In genomic region chr17:50471009-50471905, GRCh38 we compare ENCODE assay signal across 19 cellular contexts. TPM values are rescaled to one million over a fixed set of nuclear protein-coding genes. Genes with fewer than 3 reads are reported as not detected.
A peak's percentile ranks its signal among the peaks of the same experiment; 100 is the strongest.
DNase-seq lines count a peak whose midpoint lies in the region; ATAC-seq and TF ChIP-seq lines count a peak whose summit lies in the region.
"Had no signal": no experiment of that assay in that cellular context is flagged by ENCODE, and none has a peak within 500 bp of the region (broad histone marks: within the 10 kb centered on the region; RNA-seq: fewer than 3 reads in every experiment).

No MANE protein-coding gene starts in this region.

- no peak for DNase-seq in activated naive CD8-positive, alpha-beta T cell treated with anti-CD3 and anti-CD28 coated beads, Interleukin-2, amount 10 ng/mL, durations not matched to agents 7 days and 5 days
- DNase-seq in activated naive CD8-positive, alpha-beta T cell treated with anti-CD3 and anti-CD28 coated beads for 36 hours = no peak
- DNase-seq in T-helper 17 cell (no peak), mucosa of descending colon (peak; percentile 15 to 49 (median 37)), thyroid gland (peak; percentile 66 to 87), left ventricle myocardium superior (no peak), NCI-H1417 treated with DMSO at 0.1 percent for 48 hours (lab: John Stamatoyannopoulos, UW) (no peak), hypothalamus (lab: John Stamatoyannopoulos, UW) (no peak)
- DNase-seq: activated CD4-positive, CD25-positive, alpha-beta regulatory T cell treated with anti-CD3 and anti-CD28 coated beads, Interleukin-2, amount 50 U/mL, for 72 hours; amygdala; effector memory CD4-positive, alpha-beta T cell; esophagus squamous epithelium; GM23248; IMR-90; NCI-H1048; NCI-H774; PC-9 had no signal

- peak; percentile 40 for ATAC-seq in activated naive CD8-positive, alpha-beta T cell treated with anti-CD3 and anti-CD28 coated beads, Interleukin-2, amount 10 ng/mL, durations not matched to agents 7 days and 5 days (ENCODE audit: low read depth)
- ATAC-seq in T-helper 17 cell = no peak
- ATAC-seq in mucosa of descending colon = no peak
- no peak for ATAC-seq in left ventricle myocardium superior

- H3K27me3 Mint-ChIP-seq in activated naive CD8-positive, alpha-beta T cell treated with anti-CD3 and anti-CD28 coated beads, Interleukin-2, amount 10 ng/mL, durations not matched to agents 7 days and 5 days = peaks cover 12% of the 10 kb centered on the region
- H3K27me3 Mint-ChIP-seq in activated naive CD8-positive, alpha-beta T cell treated with anti-CD3 and anti-CD28 coated beads for 36 hours = peaks cover 34% of the 10 kb centered on the region
- H3K27me3 Mint-ChIP-seq in T-helper 17 cell = peaks cover 14% of the 10 kb centered on the region

- H3K4me3 Mint-ChIP-seq in activated naive CD8-positive, alpha-beta T cell treated with anti-CD3 and anti-CD28 coated beads, Interleukin-2, amount 10 ng/mL, durations not matched to agents 7 days and 5 days = no peak overlapping the region
- no peak overlapping the region for H3K4me3 Mint-ChIP-seq in activated naive CD8-positive, alpha-beta T cell treated with anti-CD3 and anti-CD28 coated beads for 36 hours
- H3K4me3 Mint-ChIP-seq in T-helper 17 cell = no peak overlapping the region

- H3K36me3 ChIP-seq in mucosa of descending colon (ENCODE audit: low read depth) (no peaks in the 10 kb centered on the region), thyroid gland (peaks cover 5 to 24% of the 10 kb centered on the region in 2 donors)

- H3K9me3 ChIP-seq in T-helper 17 cell (ENCODE audit: control insufficient read depth, low read length, poor library complexity, severe bottlenecking) (no peaks in the 10 kb centered on the region), mucosa of descending colon (no peaks in the 10 kb centered on the region), thyroid gland (no peaks in the 10 kb centered on the region)
- H3K9me3 ChIP-seq: esophagus squamous epithelium, tibial nerve had no signal

- H3K27ac Mint-ChIP-seq in activated naive CD8-positive, alpha-beta T cell treated with anti-CD3 and anti-CD28 coated beads, Interleukin-2, amount 10 ng/mL, durations not matched to agents 7 days and 5 days = no peak overlapping the region
- no peak overlapping the region for H3K27ac Mint-ChIP-seq in activated naive CD8-positive, alpha-beta T cell treated with anti-CD3 and anti-CD28 coated beads for 36 hours
- H3K27ac Mint-ChIP-seq in T-helper 17 cell = peak overlapping the region; percentile 41

- TF ChIP-seq CTCF in mucosa of descending colon (IDR thresholded peaks at IDR 0.05) = no peak
- no peak for TF ChIP-seq CTCF in thyroid gland (IDR thresholded peaks at IDR 0.05)

- peak overlapping the region in 2 of 3 donors; percentile 46 to 76 for H3K27ac ChIP-seq in thyroid gland
- H3K27ac ChIP-seq: esophagus squamous epithelium, GM23248, PC-9, tibial nerve had no signal

- H3K9me3 Mint-ChIP-seq in activated naive CD8-positive, alpha-beta T cell treated with anti-CD3 and anti-CD28 coated beads, Interleukin-2, amount 10 ng/mL, durations not matched to agents 7 days and 5 days = no peaks in the 10 kb centered on the region
- no peaks in the 10 kb centered on the region for H3K9me3 Mint-ChIP-seq in activated naive CD8-positive, alpha-beta T cell treated with anti-CD3 and anti-CD28 coated beads for 36 hours
- H3K9me3 Mint-ChIP-seq: naive thymus-derived CD8-positive, alpha-beta T cell had no signal

- H3K27me3 ChIP-seq in thyroid gland = no peaks in the 10 kb centered on the region

- H3K4me3 ChIP-seq in mucosa of descending colon = no peak overlapping the region
- no peak overlapping the region for H3K4me3 ChIP-seq in thyroid gland (replicated peaks in 1 of 3)
- H3K4me3 ChIP-seq: esophagus squamous epithelium, GM23248, PC-9, tibial nerve had no signal

- no peak for TF ChIP-seq POLR2A in thyroid gland (IDR thresholded peaks at IDR 0.05)

- H3K4me1 ChIP-seq in mucosa of descending colon (ENCODE audit: low read depth) = peaks cover 41% of the 10 kb centered on the region
- H3K4me1 ChIP-seq in thyroid gland = peaks cover 0 to 42% of the 10 kb centered on the region in 2 donors

- intact Hi-C loops in mucosa of descending colon (cut with DNase I, micrococcal nuclease) = no loop called here
- intact Hi-C loops in thyroid gland (cut with DNase I) = no loop called here
- intact Hi-C loops in left ventricle myocardium superior (cut with micrococcal nuclease) = no loop called here

- POLR2A ChIA-PET in activated naive CD8-positive, alpha-beta T cell treated with anti-CD3 and anti-CD28 coated beads, Interleukin-2, amount 10 ng/mL, durations not matched to agents 7 days and 5 days (lab: Charles Lee) = interaction anchor here (0.8 to 1.3 kb wide), 2 partner anchors 44 to 109 kb away, joined by 3 read pairs; no protein-coding TSS in a partner anchor

- peaks cover 3% of the 10 kb centered on the region for H3K36me3 Mint-ChIP-seq in activated naive CD8-positive, alpha-beta T cell treated with anti-CD3 and anti-CD28 coated beads, Interleukin-2, amount 10 ng/mL, durations not matched to agents 7 days and 5 days
- H3K36me3 Mint-ChIP-seq in activated naive CD8-positive, alpha-beta T cell treated with anti-CD3 and anti-CD28 coated beads for 36 hours = no peaks in the 10 kb centered on the region
- peaks cover 7% of the 10 kb centered on the region for H3K36me3 Mint-ChIP-seq in T-helper 17 cell (ENCODE audit: low read depth)

- H3K4me1 Mint-ChIP-seq in activated naive CD8-positive, alpha-beta T cell treated with anti-CD3 and anti-CD28 coated beads, Interleukin-2, amount 10 ng/mL, durations not matched to agents 7 days and 5 days = peaks cover 8% of the 10 kb centered on the region
- peaks cover 7% of the 10 kb centered on the region for H3K4me1 Mint-ChIP-seq in activated naive CD8-positive, alpha-beta T cell treated with anti-CD3 and anti-CD28 coated beads for 36 hours
- H3K4me1 Mint-ChIP-seq in T-helper 17 cell = peaks cover 10% of the 10 kb centered on the region

- WGBS in thyroid gland, 2 donors = 58 to 85% methylated on average over 22 of the region's 22 CpGs

RNA-seq across cellular contexts. Expression of gene CHAD, which starts 2.6 kb away (rescaled TPM):
- total RNA-seq in activated naive CD8-positive, alpha-beta T cell treated with anti-CD3 and anti-CD28 coated beads, Interleukin-2, amount 10 ng/mL, durations not matched to agents 7 days and 5 days = not detected
- not detected for total RNA-seq in activated naive CD8-positive, alpha-beta T cell treated with anti-CD3 and anti-CD28 coated beads for 36 hours
- total RNA-seq in T-helper 17 cell (not detected), mucosa of descending colon (10 to 100 TPM in 1 of 3 donors, 1 to 10 TPM in 2; 4.6 to 15.3 (median 5.8) TPM), thyroid gland (under 1 TPM in 1 of 4 donors, not detected in 3; 0.67 TPM), left ventricle myocardium superior (0.32 TPM)
- total RNA-seq: GM23248; IMR-90; naive thymus-derived CD8-positive, alpha-beta T cell; PC-9; tibial nerve had no signal

RNA-seq across cellular contexts. Expression of gene RSAD1, which starts 7.4 kb away (rescaled TPM):
- 10 to 100 TPM; 42.7 to 43.5 TPM for total RNA-seq in activated naive CD8-positive, alpha-beta T cell treated with anti-CD3 and anti-CD28 coated beads, Interleukin-2, amount 10 ng/mL, durations not matched to agents 7 days and 5 days
- total RNA-seq in activated naive CD8-positive, alpha-beta T cell treated with anti-CD3 and anti-CD28 coated beads for 36 hours = 10 to 100 TPM; 36.5 to 37.0 TPM
- total RNA-seq in T-helper 17 cell (10 to 100 TPM; 49.2 to 59.6 TPM), mucosa of descending colon (10 to 100 TPM; 35.9 to 38.2 (median 37.7) TPM), thyroid gland (10 to 100 TPM; 30.2 to 50.1 (median 34.7) TPM), left ventricle myocardium superior (55.9 TPM)

RNA-seq across cellular contexts. Expression of gene MYCBPAP, which starts 37.0 kb away (rescaled TPM):
- total RNA-seq in activated naive CD8-positive, alpha-beta T cell treated with anti-CD3 and anti-CD28 coated beads, Interleukin-2, amount 10 ng/mL, durations not matched to agents 7 days and 5 days = 1 to 10 TPM; 4.0 to 4.4 TPM
- total RNA-seq in activated naive CD8-positive, alpha-beta T cell treated with anti-CD3 and anti-CD28 coated beads for 36 hours = 1 to 10 TPM in 1 of 2 experiments, under 1 TPM in 1; 0.56 to 1.1 TPM
- total RNA-seq in T-helper 17 cell (1 to 10 TPM; 1.2 to 1.3 TPM), mucosa of descending colon (1 to 10 TPM; 1.6 to 3.4 (median 2.4) TPM), thyroid gland (1 to 10 TPM in 3 of 4 donors, under 1 TPM in 1; 0.78 to 3.2 (median 1.6) TPM), left ventricle myocardium superior (0.55 TPM)

RNA-seq across cellular contexts. Expression of gene ACSF2, which starts 45.2 kb away (rescaled TPM):
- total RNA-seq in activated naive CD8-positive, alpha-beta T cell treated with anti-CD3 and anti-CD28 coated beads, Interleukin-2, amount 10 ng/mL, durations not matched to agents 7 days and 5 days = 10 to 100 TPM; 42.1 to 45.0 TPM
- total RNA-seq in activated naive CD8-positive, alpha-beta T cell treated with anti-CD3 and anti-CD28 coated beads for 36 hours = 1 to 10 TPM; 9.2 to 9.7 TPM
- total RNA-seq in T-helper 17 cell (10 to 100 TPM; 16.4 to 21.8 TPM), mucosa of descending colon (100 to 1,000 TPM in 1 of 3 donors, 10 to 100 TPM in 2; 79.7 to 246 (median 99.4) TPM), thyroid gland (100 to 1,000 TPM in 3 of 4 donors, 10 to 100 TPM in 1; 97.3 to 193 (median 143) TPM), left ventricle myocardium superior (22.5 TPM)

Comparison
In these comparisons a context has a peak if more than half of its experiments do, and no peak if none do; other contexts are left out.
1. DNase-seq: peak in mucosa of descending colon (3 of 3) and thyroid gland (2 of 2); none in activated naive CD8-positive, alpha-beta T cell treated with anti-CD3 and anti-CD28 coated beads, Interleukin-2, amount 10 ng/mL, durations not matched to agents 7 days and 5 days (single experiment), activated naive CD8-positive, alpha-beta T cell treated with anti-CD3 and anti-CD28 coated beads for 36 hours (single experiment), T-helper 17 cell (0 of 3), left ventricle myocardium superior (single experiment), NCI-H1417 treated with DMSO at 0.1 percent for 48 hours (single experiment) and hypothalamus (0 of 51).